Comparison of ENCODE assay signal across 19 cellular contexts in genomic region chr7:115941703-115942268, GRCh38.
A peak's percentile ranks its signal among the peaks of the same experiment; 100 is the strongest.
DNase-seq lines count a peak whose midpoint lies in the region; ATAC-seq, FAIRE-seq and TF ChIP-seq lines count a peak whose summit lies in the region.
"Had no signal": no experiment of that assay in that cellular context is flagged by ENCODE, and none has a peak within 500 bp of the region (broad histone marks: within the 10 kb centered on the region; RNA-seq: fewer than 3 reads in every experiment).

No MANE protein-coding gene starts in this region.

- no peak for FAIRE-seq in astrocyte (lab: Jason Lieb, UNC)
- FAIRE-seq: D721Med, GM18507 had no signal

- H3K27ac ChIP-seq in astrocyte (ENCODE audit: low read depth, low read length) = no peak overlapping the region
- no peak overlapping the region for H3K27ac ChIP-seq in lower lobe of right lung
- H3K27ac ChIP-seq: right atrium auricular region had no signal

- no peak for ATAC-seq in GM21529 (IDR thresholded peaks at IDR 0.05; ENCODE audit: unreplicated experiment)
- no peak for ATAC-seq in Right ventricle myocardium inferior
- no peak for ATAC-seq in lower lobe of right lung
- ATAC-seq: naive thymus-derived CD8-positive, alpha-beta T cell; stimulated activated effector memory CD8-positive, alpha-beta T cell treated with anti-CD3 and anti-CD28 coated beads, Interleukin-12 subunit alpha, Interleukin-12 subunit beta, amount 100 ng/mL, for 72 hours had no signal

- H3K4me1 ChIP-seq in astrocyte (ENCODE audit: insufficient read depth, low read length) = no peaks in the 10 kb centered on the region
- no peaks in the 10 kb centered on the region for H3K4me1 ChIP-seq in lower lobe of right lung
- H3K4me1 ChIP-seq: right atrium auricular region had no signal

- H3K4me3 ChIP-seq in astrocyte (ENCODE audit: insufficient read depth, low read depth, low read length) (no peak overlapping the region), lower lobe of right lung (no peak overlapping the region)
- H3K4me3 ChIP-seq: right atrium auricular region had no signal

- H3K27ac Mint-ChIP-seq in HFFc6 (no peak overlapping the region), astrocyte (ENCODE audit: unreplicated experiment) (no peak overlapping the region)
- H3K27ac Mint-ChIP-seq: activated B cell treated with CpG ODN at 0.5 μM for 24 hours; activated naive CD4-positive, alpha-beta T cell treated with anti-CD3 and anti-CD28 coated beads, Interleukin-2, amount 10 ng/mL, durations not matched to agents 7 days and 5 days; naive thymus-derived CD8-positive, alpha-beta T cell; stimulated activated effector memory CD8-positive, alpha-beta T cell treated with anti-CD3 and anti-CD28 coated beads, Interleukin-12 subunit alpha, Interleukin-12 subunit beta, amount 100 ng/mL, for 72 hours had no signal

- H3K9me3 Mint-ChIP-seq in HFFc6 = no peaks in the 10 kb centered on the region
- no peaks in the 10 kb centered on the region for H3K9me3 Mint-ChIP-seq in astrocyte (ENCODE audit: unreplicated experiment)
- H3K9me3 Mint-ChIP-seq: activated B cell treated with CpG ODN at 0.5 μM for 24 hours; activated naive CD4-positive, alpha-beta T cell treated with anti-CD3 and anti-CD28 coated beads, Interleukin-2, amount 10 ng/mL, durations not matched to agents 7 days and 5 days; central memory CD8-positive, alpha-beta T cell; naive thymus-derived CD8-positive, alpha-beta T cell had no signal

- TF ChIP-seq CTCF in HFFc6 (IDR thresholded peaks at IDR 0.05) (no peak), astrocyte (IDR thresholded peaks at IDR 0.05; ENCODE audit: insufficient read depth, low read depth, low read length) (no peak), lower lobe of right lung (IDR thresholded peaks at IDR 0.05) (no peak)

- no peaks in the 10 kb centered on the region for H3K27me3 Mint-ChIP-seq in HFFc6 (ENCODE audit: insufficient read depth)
- no peaks in the 10 kb centered on the region for H3K27me3 Mint-ChIP-seq in astrocyte (ENCODE audit: low read depth, unreplicated experiment)
- H3K27me3 Mint-ChIP-seq: activated B cell treated with CpG ODN at 0.5 μM for 24 hours; activated naive CD4-positive, alpha-beta T cell treated with anti-CD3 and anti-CD28 coated beads, Interleukin-2, amount 10 ng/mL, durations not matched to agents 7 days and 5 days; central memory CD8-positive, alpha-beta T cell; naive thymus-derived CD8-positive, alpha-beta T cell had no signal

- H3K9me3 ChIP-seq in astrocyte (ENCODE audit: insufficient read depth, low read depth, low read length) (no peaks in the 10 kb centered on the region), lower lobe of right lung (no peaks in the 10 kb centered on the region)
- H3K9me3 ChIP-seq: right atrium auricular region had no signal

- DNase-seq in A172 (ENCODE audit: low spot score) = peak; percentile 61
- peak; percentile 14 for DNase-seq in HFFc6
- DNase-seq in astrocyte (ENCODE audit: low read depth) = peak; percentile 44
- DNase-seq in glomerular visceral epithelial cell (ENCODE audit: extremely low spot score) = peak; percentile 22
- no peak for DNase-seq in Right ventricle myocardium inferior (ENCODE audit: missing footprints)
- no peak for DNase-seq in NCI-H1417 treated with DMSO at 0.1 percent for 48 hours (lab: John Stamatoyannopoulos, UW)
- no peak for DNase-seq in lower lobe of right lung
- DNase-seq: activated B cell treated with CpG ODN at 0.5 μM for 24 hours; activated naive CD4-positive, alpha-beta T cell treated with anti-CD3 and anti-CD28 coated beads, Interleukin-2, amount 10 ng/mL, durations not matched to agents 7 days and 5 days; erythroblast; naive thymus-derived CD8-positive, alpha-beta T cell; NCI-H1048; NCI-H2227 treated with DMSO at 0.1 percent for 48 hours had no signal

- no peak overlapping the region for H3K9ac ChIP-seq in astrocyte (ENCODE audit: low read length)

- no peak overlapping the region for H2AFZ ChIP-seq in astrocyte (ENCODE audit: low read depth, low read length)

- H3K4me1 Mint-ChIP-seq in HFFc6 (ENCODE audit: low read depth) (peaks cover 6% of the 10 kb centered on the region), astrocyte (ENCODE audit: low read depth, unreplicated experiment) (peaks cover 6% of the 10 kb centered on the region)
- H3K4me1 Mint-ChIP-seq: activated B cell treated with CpG ODN at 0.5 μM for 24 hours; activated naive CD4-positive, alpha-beta T cell treated with anti-CD3 and anti-CD28 coated beads, Interleukin-2, amount 10 ng/mL, durations not matched to agents 7 days and 5 days; central memory CD8-positive, alpha-beta T cell; naive thymus-derived CD8-positive, alpha-beta T cell; stimulated activated effector memory CD8-positive, alpha-beta T cell treated with anti-CD3 and anti-CD28 coated beads, Interleukin-12 subunit alpha, Interleukin-12 subunit beta, amount 100 ng/mL, for 72 hours had no signal

- no peaks in the 10 kb centered on the region for H3K36me3 Mint-ChIP-seq in HFFc6 (ENCODE audit: low read depth)
- H3K36me3 Mint-ChIP-seq in astrocyte (ENCODE audit: low read depth, unreplicated experiment) = no peaks in the 10 kb centered on the region
- H3K36me3 Mint-ChIP-seq: activated naive CD4-positive, alpha-beta T cell treated with anti-CD3 and anti-CD28 coated beads, Interleukin-2, amount 10 ng/mL, durations not matched to agents 7 days and 5 days; naive thymus-derived CD8-positive, alpha-beta T cell had no signal

- no peaks in the 10 kb centered on the region for H3K79me2 ChIP-seq in astrocyte (ENCODE audit: insufficient read depth, low read length)

- H3K36me3 ChIP-seq in astrocyte (ENCODE audit: insufficient read depth, low read length) (no peaks in the 10 kb centered on the region), lower lobe of right lung (no peaks in the 10 kb centered on the region)
- H3K36me3 ChIP-seq: right atrium auricular region had no signal

- no peak overlapping the region for H3K4me2 ChIP-seq in astrocyte (ENCODE audit: low read length)

- intact Hi-C loops in Right ventricle myocardium inferior (cut with DNase I) = no loop called here
- intact Hi-C loops in lower lobe of right lung (cut with DNase I) = no loop called here

- no peaks in the 10 kb centered on the region for H4K20me1 ChIP-seq in astrocyte (ENCODE audit: insufficient read depth, low read length)

- H3K4me3 Mint-ChIP-seq in HFFc6 = no peak overlapping the region
- H3K4me3 Mint-ChIP-seq in astrocyte (ENCODE audit: unreplicated experiment) = no peak overlapping the region
- H3K4me3 Mint-ChIP-seq: activated B cell treated with CpG ODN at 0.5 μM for 24 hours; activated naive CD4-positive, alpha-beta T cell treated with anti-CD3 and anti-CD28 coated beads, Interleukin-2, amount 10 ng/mL, durations not matched to agents 7 days and 5 days; central memory CD8-positive, alpha-beta T cell; naive thymus-derived CD8-positive, alpha-beta T cell; stimulated activated effector memory CD8-positive, alpha-beta T cell treated with anti-CD3 and anti-CD28 coated beads, Interleukin-12 subunit alpha, Interleukin-12 subunit beta, amount 100 ng/mL, for 72 hours had no signal

- H3K27me3 ChIP-seq in astrocyte (ENCODE audit: insufficient read depth, low read length) (no peaks in the 10 kb centered on the region), lower lobe of right lung (ENCODE audit: low read depth) (no peaks in the 10 kb centered on the region)
- H3K27me3 ChIP-seq: right atrium auricular region had no signal

Comparison
In these comparisons a context has a peak if more than half of its experiments do, and no peak if none do; other contexts are left out.
1. DNase-seq: peak in A172 (single experiment), HFFc6 (single experiment), astrocyte (single experiment) and glomerular visceral epithelial cell (single experiment); none in Right ventricle myocardium inferior (single experiment), NCI-H1417 treated with DMSO at 0.1 percent for 48 hours (single experiment) and lower lobe of right lung (single experiment).